Comparison of ENCODE assay signal across 20 cellular contexts in the genomic region with DNA sequence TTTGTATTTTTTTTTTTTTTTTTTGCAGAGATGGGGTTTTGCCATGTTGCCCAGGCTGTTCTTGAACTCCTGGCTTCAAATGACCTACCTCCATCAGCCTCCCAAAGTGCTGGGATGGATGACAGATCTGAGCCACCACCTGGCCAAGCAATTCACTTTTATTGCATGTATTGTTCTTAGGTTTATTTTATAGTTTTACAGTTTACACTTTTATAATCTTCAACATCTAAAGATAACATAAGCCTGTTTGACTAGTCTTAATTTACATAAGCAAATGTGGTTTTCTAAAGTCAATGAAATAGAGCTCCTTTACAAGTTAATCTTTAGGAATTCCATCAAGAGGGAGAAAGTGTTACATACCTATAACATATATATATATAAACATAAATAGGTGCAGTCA. TPM values are rescaled to one million over a fixed set of nuclear protein-coding genes. Genes with fewer than 3 reads are reported as not detected.
"Had no signal": no experiment of that assay in that cellular context is flagged by ENCODE, and none has a peak within 500 bp of the region (broad histone marks: within the 10 kb centered on the region; RNA-seq: fewer than 3 reads in every experiment).

No MANE protein-coding gene starts in this region.

- H3K4me1 ChIP-seq: esophagus squamous epithelium, psoas muscle, right lobe of liver had no signal

- H3K36me3 Mint-ChIP-seq: naive B cell, type B pancreatic cell had no signal

- H3K4me1 Mint-ChIP-seq: immature natural killer cell had no signal

- H3K4me3 ChIP-seq: esophagus squamous epithelium, lung, psoas muscle, right lobe of liver, spleen had no signal

- ATAC-seq: left ventricle myocardium superior; psoas muscle; right lobe of liver; stimulated activated naive B cell treated with anti-CD40 and anti-IgM and Interleukin-4, amounts not matched to agents 10 μg/mL and 1 μg/mL and 100 μg/mL, for 72 hours had no signal

- H3K27me3 Mint-ChIP-seq: naive B cell; stimulated activated naive B cell treated with anti-CD40 and anti-IgM and Interleukin-4, amounts not matched to agents 10 μg/mL and 1 μg/mL and 100 μg/mL, for 72 hours had no signal

- H3K27me3 ChIP-seq: esophagus squamous epithelium, right lobe of liver, spleen had no signal

- H3K36me3 ChIP-seq: esophagus squamous epithelium, right lobe of liver had no signal

- H3K27ac Mint-ChIP-seq: immature natural killer cell, nephron progenitor cell, type B pancreatic cell had no signal

- DNase-seq: dermis blood vessel endothelial cell; esophagus squamous epithelium; foreskin fibroblast; immature natural killer cell; left ventricle myocardium superior; mesenchymal stem cell; midbrain; naive B cell; nephron progenitor cell; psoas muscle; retina; right lobe of liver; spleen; stimulated activated CD4-positive, alpha-beta T cell treated with anti-CD3 and anti-CD28 coated beads, Interleukin-15, amount 100 ng/mL, for 24 hours; stimulated activated CD4-positive, alpha-beta T cell treated with anti-CD3 and anti-CD28 coated beads, Interleukin-1b, Interleukin-23, amount 100 ng/mL, for 48 hours; stimulated activated CD4-positive, alpha-beta T cell treated with anti-CD3 and anti-CD28 coated beads, Interleukin-4, amount 100 ng/mL, for 24 hours; stimulated activated naive B cell treated with anti-CD40 and anti-IgM and Interleukin-4, amounts not matched to agents 10 μg/mL and 1 μg/mL and 100 μg/mL, for 72 hours had no signal

- H3K27ac ChIP-seq: esophagus squamous epithelium, psoas muscle, right lobe of liver, spleen had no signal

- H3K4me3 Mint-ChIP-seq: immature natural killer cell; naive B cell; nephron progenitor cell; stimulated activated naive B cell treated with anti-CD40 and anti-IgM and Interleukin-4, amounts not matched to agents 10 μg/mL and 1 μg/mL and 100 μg/mL, for 72 hours; type B pancreatic cell had no signal

- H3K9me3 Mint-ChIP-seq: immature natural killer cell; naive B cell; nephron progenitor cell; stimulated activated naive B cell treated with anti-CD40 and anti-IgM and Interleukin-4, amounts not matched to agents 10 μg/mL and 1 μg/mL and 100 μg/mL, for 72 hours; type B pancreatic cell had no signal

- H3K9me3 ChIP-seq: esophagus squamous epithelium, psoas muscle, right lobe of liver, spleen had no signal

RNA-seq across cellular contexts. Expression of a gene that starts 42.7 kb away (rescaled TPM):
- polyA plus RNA-seq: immature natural killer cell, keratinocyte had no signal
